1 cellular context compared by ENCODE assay signal in genomic region chr4:151013491-151013890, GRCh38.
TF ChIP-seq lines count a peak whose summit lies in the region.

No MANE protein-coding gene starts in this region.

TF ChIP-seq in H1, 55 proteins besides CTCF, POLR2A, EP300 and RAD21:
- TF ChIP-seq KDM1A (IDR thresholded peaks at IDR 0.05; ENCODE audit: borderline replicate concordance, low read length) = no peak
- no peak for TF ChIP-seq YY1 (IDR thresholded peaks at IDR 0.05; ENCODE audit: low read depth, low read length)
- TF ChIP-seq SP4 (IDR thresholded peaks at IDR 0.05; ENCODE audit: low read length) = no peak
- TF ChIP-seq KDM4A (IDR thresholded peaks at IDR 0.05; ENCODE audit: low read depth, low read length, severe bottlenecking) = no peak
